ENCODE assay signal across 12 cellular contexts in genomic region chr12:12456637-12457036, GRCh38.
DNase-seq lines count a peak whose midpoint lies in the region; ATAC-seq, FAIRE-seq and TF ChIP-seq lines count a peak whose summit lies in the region.
"Had no signal": no experiment of that assay in that cellular context is flagged by ENCODE, and none has a peak within 500 bp of the region (broad histone marks: within the 10 kb centered on the region; RNA-seq: fewer than 3 reads in every experiment).

No MANE protein-coding gene starts in this region.

- SMC1A ChIA-PET in GM12878 (lab: Charles Lee; ENCODE audit: uncharacterized antibody, unreplicated experiment): interaction anchor here (0.7 to 4.0 kb wide), 9 partner anchors 9 to 214 kb away, joined by 3 to 17 read pairs (median 4); no protein-coding TSS in a partner anchor

- H2AFZ ChIP-seq in GM12878 (ENCODE audit: control insufficient read depth, low read depth, low read length) (no peak overlapping the region), HepG2 (ENCODE audit: low read length) (no peak overlapping the region)

- no peaks in the 10 kb centered on the region for H3K79me2 ChIP-seq in GM12878 (ENCODE audit: control insufficient read depth, insufficient read depth, low read length)
- no peaks in the 10 kb centered on the region for H3K79me2 ChIP-seq in HepG2 (ENCODE audit: insufficient read depth, low read length)

- ATAC-seq in GM12878: no peak
- ATAC-seq in HepG2: no peak
- no peak for ATAC-seq in GM21529 (IDR thresholded peaks at IDR 0.05; ENCODE audit: unreplicated experiment)
- no peak for ATAC-seq in GM21367 (IDR thresholded peaks at IDR 0.05; ENCODE audit: unreplicated experiment)

- no TSS peak for BruUV-seq in GM12878 (replicated peaks; lab: Mats Ljungman, UMichigan)
- no TSS peak for BruUV-seq in HepG2 (replicated peaks; lab: Mats Ljungman, UMichigan)

- no peak for TF ChIP-seq POLR2A in GM12878 (IDR thresholded peaks at IDR 0.05; ENCODE audit: low read depth, low read length)
- TF ChIP-seq POLR2A in HepG2 (IDR thresholded peaks at IDR 0.05; ENCODE audit: insufficient read depth in 1 of 2, low read depth in 2 of 2, low read length in 2 of 2): no peak

- H3K9me3 ChIP-seq in GM12878 (replicated peaks; ENCODE audit: control insufficient read depth, insufficient read depth, low read length) (no peaks in the 10 kb centered on the region), HepG2 (ENCODE audit: low read length) (no peaks in the 10 kb centered on the region)
- H3K9me3 ChIP-seq: SJSA1, transverse colon had no signal

- no peak for TF ChIP-seq RAD21 in GM12878 (IDR thresholded peaks at IDR 0.05; ENCODE audit: insufficient read depth, low read depth, low read length)
- no peak for TF ChIP-seq RAD21 in HepG2 (CRISPR knock-in tag; IDR thresholded peaks at IDR 0.05)

- no peak overlapping the region for H3K9ac ChIP-seq in GM12878 (ENCODE audit: control insufficient read depth, insufficient read depth, low read length)
- H3K9ac ChIP-seq in HepG2 (ENCODE audit: insufficient read depth, low read depth, low read length): no peak overlapping the region

- WGBS in GM12878 (ENCODE audit: insufficient coverage, insufficient replicate concordance, low lambda C conversion rate, missing lambda C conversion rate): 75% methylated on average over 5 of the region's 5 CpGs
- 94% methylated on average over 5 of the region's 5 CpGs for WGBS in HepG2 (ENCODE audit: low lambda C conversion rate)

- TF ChIP-seq EP300 in GM12878 (IDR thresholded peaks at IDR 0.05; ENCODE audit: borderline replicate concordance in 1 of 2, control insufficient read depth in 1 of 2, low read depth in 2 of 2, low read length in 2 of 2): no peak
- TF ChIP-seq EP300 in HepG2 (IDR thresholded peaks at IDR 0.05; ENCODE audit: low read depth in 2 of 2, low read length in 2 of 2): no peak
- no peak for TF ChIP-seq EP300 in HepG2 (CRISPR knock-in tag; IDR thresholded peaks at IDR 0.05; ENCODE audit: borderline replicate concordance)

- peak overlapping the region; percentile 30; the same call in 1 of the 2 replicates for H3K4me2 ChIP-seq in GM12878 (ENCODE audit: control insufficient read depth, insufficient read depth)
- no peak overlapping the region for H3K4me2 ChIP-seq in HepG2 (ENCODE audit: low read depth, low read length)

- CTCF ChIA-PET in GM12878 (lab: Yijun Ruan, JAX): interaction anchor here (1.0 to 1.4 kb wide), 4 partner anchors 17 to 50 kb away, joined by 3 read pairs; no protein-coding TSS in a partner anchor
- CTCF ChIA-PET in HepG2 (lab: Yijun Ruan, JAX; ENCODE audit: low intra/inter-chr PET ratio, low total read pairs): no interaction called here

- H3K4me1 ChIP-seq in GM12878 (ENCODE audit: control insufficient read depth, insufficient read depth, low read length) (peaks cover 9% of the 10 kb centered on the region; the same call in 1 of the 2 replicates), HepG2 (ENCODE audit: insufficient read depth, low read length) (peaks cover 16% of the 10 kb centered on the region)
- H3K4me1 ChIP-seq: SJSA1 had no signal

- intact Hi-C loops in GM12878 (cut with micrococcal nuclease; ENCODE audit: unreplicated experiment): no loop called here
- intact Hi-C loops in HepG2 (cut with micrococcal nuclease; ENCODE audit: unreplicated experiment): no loop called here

- peak; percentile 77 for DNase-seq in CD1c-positive myeloid dendritic cell (ENCODE audit: extremely low spot score)
- peak; percentile 79 for DNase-seq in MV-4-11 (lab: John Stamatoyannopoulos, UW)
- no peak for DNase-seq in GM12878 (ENCODE audit: low read depth, low spot score)
- no peak for DNase-seq in HepG2 (ENCODE audit: low spot score)
- DNase-seq in RCC 7860 (ENCODE audit: low spot score): no peak
- no peak for DNase-seq in RPMI8226
- DNase-seq: NCI-H510A treated with DMSO at 0.1 percent for 48 hours; stimulated activated CD4-positive, alpha-beta T cell treated with anti-CD3 and anti-CD28 coated beads, Interleukin-4, amount 100 ng/mL, for 24 hours; transverse colon had no signal

- H3K4me3 ChIP-seq in GM12878 (no peak overlapping the region), HepG2 (replicated peaks in 1 of 3; ENCODE audit: insufficient read depth in 1 of 3, low read depth in 2 of 3, low read length in 3 of 3) (no peak overlapping the region)
- H3K4me3 ChIP-seq: SJSA1, transverse colon had no signal

- no peak for TF ChIP-seq CTCF in GM12878 (IDR thresholded peaks at IDR 0.05 in 2 of 3, conservative IDR thresholded peaks at IDR 0.05 in 1 of 3; ENCODE audit: control insufficient read depth in 2 of 3, extremely low read depth in 1 of 3, insufficient read depth in 1 of 3, low read depth in 3 of 3, low read length in 3 of 3)
- TF ChIP-seq CTCF in HepG2 (CRISPR knock-in tag; IDR thresholded peaks at IDR 0.05): no peak

- FAIRE-seq in GM12878 (lab: Jason Lieb, UNC): no peak
- FAIRE-seq in HepG2 (lab: Jason Lieb, UNC): no peak
- FAIRE-seq in RCC 7860 (lab: Jason Lieb, UNC): no peak

- H4K20me1 ChIP-seq in GM12878 (ENCODE audit: control insufficient read depth, insufficient read depth) (no peaks in the 10 kb centered on the region), HepG2 (ENCODE audit: insufficient read depth, low read length) (no peaks in the 10 kb centered on the region)

- H3K27ac ChIP-seq in GM12878 (ENCODE audit: control insufficient read depth, insufficient read depth) (no peak overlapping the region), HepG2 (ENCODE audit: extremely low read length, insufficient read depth, low read length) (no peak overlapping the region)
- H3K27ac ChIP-seq: SJSA1, transverse colon had no signal

- H3K27me3 ChIP-seq in GM12878 (replicated peaks in 1 of 2; ENCODE audit: control insufficient read depth in 2 of 2, insufficient read depth in 2 of 2, low read length in 1 of 2) (no peaks in the 10 kb centered on the region), HepG2 (ENCODE audit: control insufficient read depth in 1 of 2, insufficient read depth in 2 of 2, low read length in 2 of 2) (no peaks in the 10 kb centered on the region)
- H3K27me3 ChIP-seq: SJSA1, transverse colon had no signal

- POLR2A ChIA-PET in GM12878 (lab: Charles Lee): interaction anchor here (1.1 to 2.5 kb wide), 4 partner anchors 8 to 22 kb away, joined by 3 to 9 read pairs (median 4); no protein-coding TSS in a partner anchor
- POLR2A ChIA-PET in HepG2 (lab: Yijun Ruan, JAX): interaction anchor here (0.9 kb wide), 1 partner anchor 59 kb away, joined by 3 read pairs; no protein-coding TSS in a partner anchor

- RAD21 ChIA-PET in GM12878 (lab: Charles Lee; ENCODE audit: unreplicated experiment): interaction anchor here (0.8 to 1.4 kb wide), 5 partner anchors 9 to 34 kb away, joined by 3 to 4 read pairs (median 3); no protein-coding TSS in a partner anchor

- H3K36me3 ChIP-seq in GM12878 (ENCODE audit: control insufficient read depth in 2 of 2, insufficient read depth in 2 of 2, low read length in 1 of 2) (no peaks in the 10 kb centered on the region; a peak in 1 of 4 replicates), HepG2 (replicated peaks in 1 of 2; ENCODE audit: control insufficient read depth in 1 of 2, insufficient read depth in 2 of 2, low read length in 2 of 2) (no peaks in the 10 kb centered on the region)
- H3K36me3 ChIP-seq: SJSA1, transverse colon had no signal

- in situ Hi-C loops in GM12878 (cut with MboI) (no loop called here), HepG2 (cut with HindIII; ENCODE audit: extremely low pct_ligation_motif_present, low pct_unique_long_range_greater_than_20kb) (no loop called here)

TF ChIP-seq in GM12878, 131 proteins besides CTCF, POLR2A, EP300 and RAD21 (continues in another document):
- TF ChIP-seq E4F1 (IDR thresholded peaks at IDR 0.05; ENCODE audit: borderline replicate concordance, partially characterized antibody): no peak

TF ChIP-seq in HepG2, 621 proteins besides CTCF, POLR2A, EP300 and RAD21:
- TF ChIP-seq MAFF (IDR thresholded peaks at IDR 0.05; ENCODE audit: low read depth, low read length) (peak; percentile 90), MAFK (conservative IDR thresholded peaks at IDR 0.05 in 1 of 2, IDR thresholded peaks at IDR 0.05 in 1 of 2; ENCODE audit: low read length in 2 of 2) (peak; percentile 90 to 93), ZBTB43 (CRISPR knock-in tag; conservative IDR thresholded peaks at IDR 0.05) (no peak), ZNF234 (CRISPR knock-in tag; conservative IDR thresholded peaks at IDR 0.05) (no peak)

Comparison
In these comparisons a context has a peak if more than half of its experiments do, and no peak if none do; other contexts are left out.
1. DNase-seq: peak in CD1c-positive myeloid dendritic cell (single experiment) and MV-4-11 (single experiment); none in GM12878 (single experiment), HepG2 (single experiment), RCC 7860 (single experiment) and RPMI8226 (single experiment).